ENCODE assay signal across 8 cellular contexts in the genomic region with DNA sequence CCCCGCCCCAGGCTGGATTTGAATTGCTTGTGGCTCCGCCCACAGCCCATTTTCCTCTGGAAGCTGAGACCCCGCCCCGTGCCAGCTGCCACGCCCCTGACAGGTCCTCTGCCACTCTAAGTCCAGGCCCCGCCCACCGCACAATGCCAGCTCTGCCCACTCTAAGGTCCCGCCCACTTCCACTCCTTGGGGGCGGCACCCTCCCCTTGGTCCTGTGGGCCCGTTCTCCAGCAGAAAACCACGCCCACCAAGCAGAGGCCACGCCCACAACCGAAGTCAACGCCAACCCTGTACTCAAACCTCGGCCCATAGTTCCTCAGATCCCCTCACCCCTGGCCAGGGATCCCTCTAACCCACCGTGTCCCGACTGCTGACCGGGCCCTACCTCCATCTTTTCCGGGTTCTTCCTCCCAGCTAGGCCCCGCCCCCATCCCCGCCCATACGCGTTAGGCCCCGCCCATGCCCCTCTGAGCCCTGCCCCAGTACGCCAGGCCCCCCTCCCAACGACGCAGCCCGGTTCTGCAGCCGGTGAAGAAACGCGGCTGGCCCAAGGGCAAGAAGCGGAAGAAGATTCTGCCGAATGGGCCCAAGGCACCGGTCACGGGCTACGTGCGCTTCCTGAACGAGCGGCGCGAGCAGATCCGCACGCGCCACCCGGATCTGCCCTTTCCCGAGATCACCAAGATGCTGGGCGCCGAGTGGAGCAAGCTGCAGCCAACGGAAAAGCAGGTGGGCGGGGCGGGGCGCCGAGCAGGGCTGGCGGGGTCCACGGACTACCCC. TPM values are rescaled to one million over a fixed set of nuclear protein-coding genes. Genes with fewer than 3 reads are reported as not detected.
DNase-seq lines count a peak whose midpoint lies in the region; ATAC-seq and TF ChIP-seq lines count a peak whose summit lies in the region.

No MANE protein-coding gene starts in this region.

- H3K27me3 Mint-ChIP-seq in activated naive CD8-positive, alpha-beta T cell treated with anti-CD3 and anti-CD28 coated beads, Interleukin-2, amount 50 U/mL, for 24 hours, result no peaks in the 10 kb centered on the region

- no peak overlapping the region for H3K9ac ChIP-seq in trophoblast cell (ENCODE audit: low read length)

- H3K4me1 ChIP-seq in heart left ventricle (peaks cover 0 to 37% (median 22%) of the 10 kb centered on the region in 12 donors), trophoblast cell (ENCODE audit: control insufficient read depth in 1 of 2, insufficient read depth in 2 of 2, low read length in 2 of 2) (peaks cover 17% of the 10 kb centered on the region in 2 experiments), transverse colon (peaks cover 14 to 65% (median 56%) of the 10 kb centered on the region in 4 donors)

- peak; percentile 8 for ATAC-seq in activated naive CD8-positive, alpha-beta T cell treated with anti-CD3 and anti-CD28 coated beads, Interleukin-2, amount 50 U/mL, for 24 hours
- ATAC-seq in heart left ventricle (peak in 3 of 4 donors; percentile 19 to 36 (median 23)), GM21526 (IDR thresholded peaks at IDR 0.05; ENCODE audit: low FRiP score, unreplicated experiment) (no peak)

- in situ Hi-C loops in transverse colon (cut with MboI; ENCODE audit: low pct_ligation_motif_present in 1 of 4, low pct_unique_long_range_greater_than_20kb in 1 of 4, low sequenced_read_pairs in 3 of 4), result no loop called here

- peaks cover 8% of the 10 kb centered on the region for H3K79me2 ChIP-seq in trophoblast cell (ENCODE audit: control insufficient read depth, insufficient read depth, low read length, poor library complexity)

- no peak overlapping the region for H2AFZ ChIP-seq in trophoblast cell (ENCODE audit: insufficient read depth, low read length, poor library complexity)

- H3K14ac ChIP-seq in trophoblast cell (ENCODE audit: low read length), result no peak overlapping the region

- no peak overlapping the region for H3K4ac ChIP-seq in trophoblast cell (ENCODE audit: low read depth, low read length)

- no peak overlapping the region for H2BK12ac ChIP-seq in trophoblast cell (ENCODE audit: low read length)

- WGBS in heart left ventricle, 4 donors, result 62 to 68% (median 63%) methylated on average over 53 to 55 of the region's 55 CpGs
- WGBS in trophoblast cell (ENCODE audit: extremely low coverage, insufficient coverage, insufficient read length), result no CpG with 5 or more reads among the region's 55 CpGs
- 63% methylated on average over 51 of the region's 55 CpGs; no CpG with 5 or more reads in 1 of the 2 donors for WGBS in transverse colon (ENCODE audit: low coverage in 1 of 2), 2 donors

- no peak overlapping the region for H2BK5ac ChIP-seq in trophoblast cell (ENCODE audit: low read depth, low read length, poor library complexity)

- peak overlapping the region; percentile 71 for H4K12ac ChIP-seq in trophoblast cell (ENCODE audit: low read depth, low read length)

- H3K4me1 Mint-ChIP-seq in activated naive CD8-positive, alpha-beta T cell treated with anti-CD3 and anti-CD28 coated beads, Interleukin-2, amount 50 U/mL, for 24 hours, result peaks cover 16% of the 10 kb centered on the region

- DNase-seq in GM04504 (ENCODE audit: low read depth) (peak; percentile 78), NCI-H1092 (lab: John Stamatoyannopoulos, UW) (peak; percentile 75), SW480 (ENCODE audit: low spot score) (peak; percentile 88), heart left ventricle (peak; percentile 76 to 93 (median 87)), trophoblast cell (peak; percentile 99 to 100), transverse colon (peak; percentile 96)
- DNase-seq in activated naive CD8-positive, alpha-beta T cell treated with anti-CD3 and anti-CD28 coated beads, Interleukin-2, amount 50 U/mL, for 24 hours, result peak; percentile 95

- peaks cover 13% of the 10 kb centered on the region for H3K79me1 ChIP-seq in trophoblast cell (ENCODE audit: low read length)

- H3K9me3 Mint-ChIP-seq in activated naive CD8-positive, alpha-beta T cell treated with anti-CD3 and anti-CD28 coated beads, Interleukin-2, amount 50 U/mL, for 24 hours, result no peaks in the 10 kb centered on the region

- H3K27ac ChIP-seq in heart left ventricle (peak overlapping the region in 1 of 12 donors; percentile 82), trophoblast cell (ENCODE audit: low read depth, low read length) (no peak overlapping the region), transverse colon (peak overlapping the region; percentile 85 to 92 (median 90))

- H4K8ac ChIP-seq in trophoblast cell (ENCODE audit: low read depth, low read length), result peak overlapping the region; percentile 17

- H3K27ac Mint-ChIP-seq in activated naive CD8-positive, alpha-beta T cell treated with anti-CD3 and anti-CD28 coated beads, Interleukin-2, amount 50 U/mL, for 24 hours, result peak overlapping the region; percentile 31

- intact Hi-C loops in heart left ventricle (cut with DNase I) (loop anchor here in 2 of 10 donors (2.0 to 5.0 kb wide), 3 partner anchors 17 to 53 kb away; a partner anchor contains a TSS), transverse colon (cut with DNase I; ENCODE audit: low total_unique reads) (no loop called here)

- H3K36me3 ChIP-seq in heart left ventricle (peaks cover 0 to 9% (median 0%) of the 10 kb centered on the region in 9 donors), trophoblast cell (ENCODE audit: control insufficient read depth in 1 of 2, insufficient read depth in 2 of 2, low read length in 2 of 2) (peaks cover 20 to 31% of the 10 kb centered on the region in 2 experiments), transverse colon (no peaks in the 10 kb centered on the region)

- no peak overlapping the region for H4K91ac ChIP-seq in trophoblast cell (ENCODE audit: low read depth, low read length)

- peaks cover 6% of the 10 kb centered on the region for H3K36me3 Mint-ChIP-seq in activated naive CD8-positive, alpha-beta T cell treated with anti-CD3 and anti-CD28 coated beads, Interleukin-2, amount 50 U/mL, for 24 hours (ENCODE audit: low read depth)

- peak overlapping the region; percentile 47 for H2AK5ac ChIP-seq in trophoblast cell (ENCODE audit: low read length)

- H3K9me3 ChIP-seq in heart left ventricle (no peaks in the 10 kb centered on the region), trophoblast cell (ENCODE audit: insufficient read depth, low read depth, low read length) (peaks cover 2% of the 10 kb centered on the region), transverse colon (no peaks in the 10 kb centered on the region)

- H3K4me3 Mint-ChIP-seq in activated naive CD8-positive, alpha-beta T cell treated with anti-CD3 and anti-CD28 coated beads, Interleukin-2, amount 50 U/mL, for 24 hours, result peak overlapping the region; percentile 75

- no peak overlapping the region for H3K23ac ChIP-seq in trophoblast cell (ENCODE audit: low read length)

- H3K27me3 ChIP-seq in heart left ventricle (no peaks in the 10 kb centered on the region), trophoblast cell (ENCODE audit: insufficient read depth, low read length) (no peaks in the 10 kb centered on the region), transverse colon (no peaks in the 10 kb centered on the region)

- H3K4me2 ChIP-seq in trophoblast cell (ENCODE audit: low read length), result peak overlapping the region; percentile 98

- no peak for TF ChIP-seq POLR2A in heart left ventricle (IDR thresholded peaks at IDR 0.05)
- TF ChIP-seq POLR2A in transverse colon (IDR thresholded peaks at IDR 0.05), result no peak

- H3K4me3 ChIP-seq in heart left ventricle (peak overlapping the region; percentile 62 to 98 (median 94)), trophoblast cell (ENCODE audit: low read depth, low read length) (peak overlapping the region; percentile 80), transverse colon (peak overlapping the region; percentile 74 to 85 (median 80))

- TF ChIP-seq EP300 in transverse colon (IDR thresholded peaks at IDR 0.05; ENCODE audit: low read depth), result no peak

- peak overlapping the region; percentile 46 for H3K18ac ChIP-seq in trophoblast cell (ENCODE audit: low read length)

- no peak overlapping the region for H2BK120ac ChIP-seq in trophoblast cell (ENCODE audit: insufficient read depth, low read length, poor library complexity)

- TF ChIP-seq CTCF in heart left ventricle (IDR thresholded peaks at IDR 0.05), result no peak
- TF ChIP-seq CTCF in transverse colon (IDR thresholded peaks at IDR 0.05), result no peak

RNA-seq across cellular contexts. Expression of a gene that starts 1.3 kb away (rescaled TPM):
- total RNA-seq in heart left ventricle (10 to 100 TPM; 24.8 to 65.6 (median 35.4) TPM), transverse colon (100 to 1,000 TPM in 3 of 4 donors, 10 to 100 TPM in 1; 88.9 to 555 (median 130) TPM)
- polyA plus RNA-seq in heart left ventricle, result 10 to 100 TPM; 48.8 to 68.6 TPM
- 165 and 170 TPM in 2 replicates for polyA plus RNA-seq in trophoblast cell (2013)

RNA-seq across cellular contexts. Expression of a gene that starts 11.2 kb away (rescaled TPM):
- total RNA-seq in heart left ventricle (1 to 10 TPM in 8 of 9 donors, under 1 TPM in 1; 1.00 to 3.3 (median 2.1) TPM), transverse colon (under 1 TPM in 3 of 4 donors, not detected in 1; 0.14 to 0.95 (median 0.60) TPM)
- 1 to 10 TPM; 1.2 TPM for polyA plus RNA-seq in heart left ventricle
- 0.68 and 0.89 TPM in 2 replicates for polyA plus RNA-seq in trophoblast cell (2013)

RNA-seq across cellular contexts. Expression of a gene that starts 16.7 kb away (rescaled TPM):
- total RNA-seq in heart left ventricle (10 to 100 TPM; 15.7 to 62.8 (median 23.4) TPM), transverse colon (100 to 1,000 TPM in 1 of 4 donors, 10 to 100 TPM in 3; 35.2 to 214 (median 49.2) TPM)
- polyA plus RNA-seq in heart left ventricle, result 10 to 100 TPM; 19.0 to 51.8 TPM
- polyA plus RNA-seq in trophoblast cell (2013), result 264 and 290 TPM in 2 replicates

RNA-seq across cellular contexts. Expression of a gene that starts 32.6 kb away (rescaled TPM):
- total RNA-seq in heart left ventricle (1 to 10 TPM; 2.4 to 5.1 (median 2.9) TPM), transverse colon (under 1 TPM in 2 of 4 donors, not detected in 2; 0.27 to 0.79 TPM)
- polyA plus RNA-seq in heart left ventricle, result 1 to 10 TPM; 1.9 to 2.2 TPM
- polyA plus RNA-seq in trophoblast cell (2013), result 0.59 and 0.71 TPM in 2 replicates

RNA-seq across cellular contexts. Expression of a gene that starts 35.1 kb away (rescaled TPM):
- 1 to 10 TPM in 3 of 9 donors, under 1 TPM in 3, not detected in 3; 0.63 to 1.8 (median 0.93) TPM for total RNA-seq in heart left ventricle
- not detected for polyA plus RNA-seq in heart left ventricle
- polyA plus RNA-seq in trophoblast cell (2013), result 0.21 TPM in 1 of 2 replicates, not detected in the other
- 1 to 10 TPM in 2 of 4 donors, not detected in 2; 2.5 to 5.2 TPM for total RNA-seq in transverse colon
